27 cellular contexts compared by ENCODE assay signal in genomic region chrX:37816766-37817165, GRCh38. TPM values are rescaled to one million over a fixed set of nuclear protein-coding genes. Genes with fewer than 3 reads are reported as not detected.
DNase-seq lines count a peak whose midpoint lies in the region; ATAC-seq and TF ChIP-seq lines count a peak whose summit lies in the region.
"Had no signal": no experiment of that assay in that cellular context is flagged by ENCODE, and none has a peak within 500 bp of the region (broad histone marks: within the 10 kb centered on the region; RNA-seq: fewer than 3 reads in every experiment).

No MANE protein-coding gene starts in this region.

- H3K4me1 ChIP-seq in OCI-LY3 (ENCODE audit: low read length): peaks cover 91% of the 10 kb centered on the region
- H3K4me1 ChIP-seq: body of pancreas, lower lobe of right lung, upper lobe of right lung had no signal

- peaks cover 3% of the 10 kb centered on the region for H3K36me3 ChIP-seq in OCI-LY3 (replicated peaks; ENCODE audit: low read depth, low read length)
- H3K36me3 ChIP-seq: lower lobe of right lung, upper lobe of right lung had no signal

- no peak overlapping the region for H3K27ac Mint-ChIP-seq in naive thymus-derived CD8-positive, alpha-beta T cell
- H3K27ac Mint-ChIP-seq: activated T-helper 2 cell treated with anti-CD3 and anti-CD28 coated beads, Interferon-gamma antibody, Interleukin-2, Interleukin-4, amounts not matched to agents 10 μg/mL and 5 μg/mL and 100 μg/mL, durations not matched to agents 14 hours and 24 hours and 36 hours; HFFc6 had no signal

- no peaks in the 10 kb centered on the region for H3K9me3 ChIP-seq in OCI-LY3 (ENCODE audit: insufficient read depth, low read length)
- H3K9me3 ChIP-seq: body of pancreas, lower lobe of right lung, upper lobe of right lung had no signal

- no peaks in the 10 kb centered on the region for H4K20me1 ChIP-seq in OCI-LY3 (ENCODE audit: insufficient read depth, low read length)

- peak overlapping the region; percentile 63 for H3K9ac ChIP-seq in OCI-LY3 (ENCODE audit: low read length)

- DNase-seq in NCI-H2171 treated with DMSO at 0.1 percent for 48 hours (lab: John Stamatoyannopoulos, UW): peak; percentile 12
- DNase-seq in NCI-H2171 (lab: John Stamatoyannopoulos, UW): no peak
- no peak for DNase-seq in naive thymus-derived CD8-positive, alpha-beta T cell
- DNase-seq in T-helper 9 cell: no peak
- DNase-seq: activated CD4-positive, alpha-beta T cell treated with anti-CD3 and anti-CD28 coated beads, Interleukin-2, amount 50 U/mL, for 1 hour; activated CD8-positive, alpha-beta memory T cell treated with anti-CD3 and anti-CD28 coated beads, Interleukin-2, amount 50 U/mL, for 4 hours; body of pancreas; effector memory CD4-positive, alpha-beta T cell; HFFc6; kidney; lower lobe of right lung; NCI-H1436; NCI-H748 treated with DMSO at 0.1 percent for 48 hours; PC-9; T-helper 1 cell; upper lobe of right lung had no signal

- no peak for TF ChIP-seq CTCF in OCI-LY3 (IDR thresholded peaks at IDR 0.05; ENCODE audit: low read depth, low read length)

- ATAC-seq in HG02852 (IDR thresholded peaks at IDR 0.05; ENCODE audit: unreplicated experiment): peak; percentile 36
- ATAC-seq in naive thymus-derived CD8-positive, alpha-beta T cell: no peak
- no peak for ATAC-seq in GM21825 (IDR thresholded peaks at IDR 0.05; ENCODE audit: unreplicated experiment)
- ATAC-seq in HG03159 (IDR thresholded peaks at IDR 0.05; ENCODE audit: unreplicated experiment): no peak
- ATAC-seq: body of pancreas, esophagus mucosa, lower lobe of right lung, upper lobe of right lung had no signal

- no peak overlapping the region for H2AFZ ChIP-seq in OCI-LY3 (ENCODE audit: low read depth, low read length)
- H2AFZ ChIP-seq: PC-9 had no signal

- peak overlapping the region; percentile 70 for H3K4me2 ChIP-seq in OCI-LY3 (ENCODE audit: low read length)
- H3K4me2 ChIP-seq: PC-9, smooth muscle cell had no signal

- POLR2A ChIA-PET in naive thymus-derived CD8-positive, alpha-beta T cell (lab: Charles Lee): no interaction called here

- H3K27ac ChIP-seq in OCI-LY3 (ENCODE audit: low read length): peak overlapping the region; percentile 98
- H3K27ac ChIP-seq: 22Rv1, body of pancreas, HL-60, lower lobe of right lung, PC-9, upper lobe of right lung had no signal

- H3K79me2 ChIP-seq in OCI-LY3 (ENCODE audit: low read length): no peaks in the 10 kb centered on the region

- H3K27me3 ChIP-seq in OCI-LY3 (ENCODE audit: low read depth, low read length): no peaks in the 10 kb centered on the region
- H3K27me3 ChIP-seq: body of pancreas, upper lobe of right lung had no signal

- H3K36me3 Mint-ChIP-seq in naive thymus-derived CD8-positive, alpha-beta T cell: no peaks in the 10 kb centered on the region

- no peak overlapping the region for H3K4me3 Mint-ChIP-seq in naive thymus-derived CD8-positive, alpha-beta T cell
- H3K4me3 Mint-ChIP-seq: HFFc6 had no signal

- H3K9me3 Mint-ChIP-seq in naive thymus-derived CD8-positive, alpha-beta T cell: no peaks in the 10 kb centered on the region
- H3K9me3 Mint-ChIP-seq: activated T-helper 2 cell treated with anti-CD3 and anti-CD28 coated beads, Interferon-gamma antibody, Interleukin-2, Interleukin-4, amounts not matched to agents 10 μg/mL and 5 μg/mL and 100 μg/mL, durations not matched to agents 14 hours and 24 hours and 36 hours; HFFc6 had no signal

- peak overlapping the region; percentile 40 for H3K4me3 ChIP-seq in OCI-LY3 (ENCODE audit: low read length)
- H3K4me3 ChIP-seq: body of pancreas, lower lobe of right lung, PC-9, smooth muscle cell, upper lobe of right lung had no signal

- peaks cover 0 to 35% (median 0%) of the 10 kb centered on the region in 4 donors for H3K4me1 Mint-ChIP-seq in naive thymus-derived CD8-positive, alpha-beta T cell

- H3K27me3 Mint-ChIP-seq in naive thymus-derived CD8-positive, alpha-beta T cell: no peaks in the 10 kb centered on the region

RNA-seq across cellular contexts. Expression of gene DYNLT3, which starts 30.6 kb away (rescaled TPM):
- total RNA-seq in naive thymus-derived CD8-positive, alpha-beta T cell: 10 to 100 TPM; 40.0 to 42.2 TPM
- 10 to 100 TPM; 26.8 to 39.6 (median 33.8) TPM for polyA plus RNA-seq in naive thymus-derived CD8-positive, alpha-beta T cell
- total RNA-seq: PC-9 had no signal

RNA-seq across cellular contexts. Expression of gene CYBB, which starts 36.9 kb away (rescaled TPM):
- total RNA-seq in naive thymus-derived CD8-positive, alpha-beta T cell: 1 to 10 TPM; 4.5 to 5.6 TPM
- under 1 TPM; 0.13 to 0.51 (median 0.47) TPM for polyA plus RNA-seq in naive thymus-derived CD8-positive, alpha-beta T cell
- total RNA-seq: chondrocyte, HFFc6, MCF 10A, smooth muscle cell had no signal
- polyA plus RNA-seq: smooth muscle cell had no signal
